ENCODE assay signal across 1 cellular context in genomic region chr2:73232471-73233153, GRCh38.
TF ChIP-seq lines count a peak whose summit lies in the region.

No MANE protein-coding gene starts in this region.

TF ChIP-seq in SK-N-SH, 30 proteins besides CTCF, POLR2A, EP300 and RAD21 (continued from another document):
- TF ChIP-seq RFX5 (IDR thresholded peaks at IDR 0.05; ENCODE audit: low read length): no peak
- TF ChIP-seq GABPA (IDR thresholded peaks at IDR 0.05; ENCODE audit: low read depth): no peak
- no peak for TF ChIP-seq FOXM1 (IDR thresholded peaks at IDR 0.05; ENCODE audit: low read depth)
- no peak for TF ChIP-seq REST (IDR thresholded peaks at IDR 0.05; ENCODE audit: low read depth, low read length)
TF ChIP-seq in SK-N-SH: peak in this region for 0.
